In genomic region chrX:101390664-101391525, GRCh38 we compare ENCODE assay signal across 8 cellular contexts. TPM values are rescaled to one million over a fixed set of nuclear protein-coding genes. Genes with fewer than 3 reads are reported as not detected.
A peak's percentile ranks its signal among the peaks of the same experiment; 100 is the strongest.
DNase-seq lines count a peak whose midpoint lies in the region; ATAC-seq and TF ChIP-seq lines count a peak whose summit lies in the region.

TSS of gene RPL36A (plus strand) at chrX:101391011. CDS start at chrX:101391044, 33 bp downstream.

- H3K36me3 Mint-ChIP-seq in activated CD4-positive, alpha-beta T cell treated with anti-CD3 and anti-CD28 coated beads, Interleukin-2, amount 10 ng/mL, durations not matched to agents 24 days and 14 days (ENCODE audit: low read depth): peaks cover 41% of the 10 kb centered on the region

- H3K27ac Mint-ChIP-seq in activated CD4-positive, alpha-beta T cell treated with anti-CD3 and anti-CD28 coated beads, Interleukin-2, amount 10 ng/mL, durations not matched to agents 24 days and 14 days: peak within 1 kb of the TSS; percentile 98

- peak; percentile 60 for TF ChIP-seq CTCF in liver (IDR thresholded peaks at IDR 0.05; ENCODE audit: low read depth, low read length, missing input control)

- TF ChIP-seq RAD21 in liver (IDR thresholded peaks at IDR 0.05): peak; percentile 35 to 60

- peak within 1 kb of the TSS; percentile 56 to 73 (median 68) for H3K4me3 ChIP-seq in BLaER1 treated with 17β-estradiol and CSF1 and Interleukin-3, amounts not matched to agents 10 nM and 100 nM
- peak within 1 kb of the TSS; percentile 43 to 89 (median 57) for H3K4me3 ChIP-seq in liver (ENCODE audit: low read depth in 1 of 3, low read length in 3 of 3)

- intact Hi-C loops in activated CD4-positive, alpha-beta T cell treated with anti-CD3 and anti-CD28 coated beads, Interleukin-2, amount 10 ng/mL, durations not matched to agents 24 days and 14 days (cut with micrococcal nuclease): loop anchor here (1.0 to 5.0 kb wide), 3 partner anchors 16 to 569 kb away; partner anchors contain the start of genes CSTF2, GLA and TIMM8A

- H3K4me2 ChIP-seq in BLaER1 treated with 17β-estradiol and CSF1 and Interleukin-3, amounts not matched to agents 10 nM and 100 nM: peak within 1 kb of the TSS; percentile 69 to 84 (median 77)

- H3K36me3 ChIP-seq in BLaER1 treated with 17β-estradiol and CSF1 and Interleukin-3, amounts not matched to agents 10 nM and 100 nM: peaks cover 9 to 35% (median 26%) of the 10 kb centered on the region in 11 experiments; a peak in 20 of 22 replicates
- H3K36me3 ChIP-seq in liver (ENCODE audit: control insufficient read depth in 4 of 4, insufficient read depth in 3 of 4, low read depth in 1 of 4, low read length in 3 of 4): peaks cover 0 to 6% (median 4%) of the 10 kb centered on the region in 4 donors

- H3K4me1 Mint-ChIP-seq in activated CD4-positive, alpha-beta T cell treated with anti-CD3 and anti-CD28 coated beads, Interleukin-2, amount 10 ng/mL, durations not matched to agents 24 days and 14 days: peaks cover 10% of the 10 kb centered on the region

- H3K9me3 ChIP-seq in BLaER1 treated with 17β-estradiol and CSF1 and Interleukin-3, amounts not matched to agents 10 nM and 100 nM (replicated peaks in 1 of 11): peaks cover 0 to 7% (median 0%) of the 10 kb centered on the region in 11 experiments; a peak in 3 of 22 replicates
- H3K9me3 ChIP-seq in liver (ENCODE audit: control insufficient read depth in 4 of 4, low read length in 3 of 4): no peaks in the 10 kb centered on the region

- no peaks in the 10 kb centered on the region for H3K27me3 ChIP-seq in BLaER1 treated with 17β-estradiol and CSF1 and Interleukin-3, amounts not matched to agents 10 nM and 100 nM
- H3K27me3 ChIP-seq in liver (ENCODE audit: control insufficient read depth in 4 of 4, insufficient read depth in 4 of 4, low read length in 3 of 4): no peaks in the 10 kb centered on the region

- WGBS in liver: 1% methylated on average over 47 of the region's 47 CpGs

- peak; percentile 87 to 95 for DNase-seq in NCI-H526 (lab: John Stamatoyannopoulos, UW)
- DNase-seq in activated CD4-positive, alpha-beta T cell treated with anti-CD3 and anti-CD28 coated beads, Interleukin-2, amount 10 ng/mL, durations not matched to agents 24 days and 14 days: peak; percentile 94
- DNase-seq in dermis blood vessel endothelial cell: peak; percentile 91
- DNase-seq in stimulated activated CD4-positive, alpha-beta T cell treated with anti-CD3 and anti-CD28 coated beads, Interleukin-4, amount 100 ng/mL, for 24 hours: peak; percentile 86

- peaks cover 0 to 20% (median 0%) of the 10 kb centered on the region in 11 experiments; a peak in 5 of 22 replicates for H4K20me1 ChIP-seq in BLaER1 treated with 17β-estradiol and CSF1 and Interleukin-3, amounts not matched to agents 10 nM and 100 nM

- peak within 1 kb of the TSS; percentile 97 for H3K4me3 Mint-ChIP-seq in activated CD4-positive, alpha-beta T cell treated with anti-CD3 and anti-CD28 coated beads, Interleukin-2, amount 10 ng/mL, durations not matched to agents 24 days and 14 days

- no peaks in the 10 kb centered on the region for H3K27me3 Mint-ChIP-seq in activated CD4-positive, alpha-beta T cell treated with anti-CD3 and anti-CD28 coated beads, Interleukin-2, amount 10 ng/mL, durations not matched to agents 24 days and 14 days

- no peaks in the 10 kb centered on the region for H3K9me3 Mint-ChIP-seq in activated CD4-positive, alpha-beta T cell treated with anti-CD3 and anti-CD28 coated beads, Interleukin-2, amount 10 ng/mL, durations not matched to agents 24 days and 14 days

- H3K9ac ChIP-seq in BLaER1 treated with 17β-estradiol and CSF1 and Interleukin-3, amounts not matched to agents 10 nM and 100 nM: peak within 1 kb of the TSS; percentile 78 to 95 (median 90)
- peak within 1 kb of the TSS; percentile 28 to 51 for H3K9ac ChIP-seq in liver (ENCODE audit: low read depth in 1 of 2, low read length in 2 of 2)

- peaks cover 36 to 54% (median 45%) of the 10 kb centered on the region in 10 experiments for H3K4me1 ChIP-seq in BLaER1 treated with 17β-estradiol and CSF1 and Interleukin-3, amounts not matched to agents 10 nM and 100 nM
- peaks cover 0 to 5% (median 2%) of the 10 kb centered on the region in 4 donors for H3K4me1 ChIP-seq in liver (ENCODE audit: control insufficient read depth in 4 of 4, insufficient read depth in 4 of 4, low read length in 3 of 4)

- peak within 1 kb of the TSS; percentile 63 to 95 (median 91); a peak in 21 of 22 replicates for H3K27ac ChIP-seq in BLaER1 treated with 17β-estradiol and CSF1 and Interleukin-3, amounts not matched to agents 10 nM and 100 nM
- H3K27ac ChIP-seq in liver (ENCODE audit: low read depth in 1 of 2, low read length in 2 of 2): peak within 1 kb of the TSS in 1 of 2 donors; percentile 57

- ATAC-seq in GM19324 (IDR thresholded peaks at IDR 0.05; ENCODE audit: low FRiP score, unreplicated experiment) (peak; percentile 80), HG03469 (IDR thresholded peaks at IDR 0.05; ENCODE audit: unreplicated experiment) (peak; percentile 86)

TF ChIP-seq in liver, 16 proteins besides CTCF, POLR2A, EP300 and RAD21:
- TF ChIP-seq ATF3 (IDR thresholded peaks at IDR 0.05) (no peak), MAX (IDR thresholded peaks at IDR 0.05) (peak; percentile 54), FOXA1 (IDR thresholded peaks at IDR 0.05) (no peak), SP1 (IDR thresholded peaks at IDR 0.05) (peak; percentile 40), EGR1 (IDR thresholded peaks at IDR 0.05; ENCODE audit: low read depth in 2 of 2) (peak in 1 of 2 donors; percentile 36), TAF1 (conservative IDR thresholded peaks at IDR 0.05) (peak; percentile 97), GABPA (IDR thresholded peaks at IDR 0.05 in 1 of 2, conservative IDR thresholded peaks at IDR 0.05 in 1 of 2) (peak; percentile 44 to 87), HNF4G (IDR thresholded peaks at IDR 0.05) (no peak), RXRA (IDR thresholded peaks at IDR 0.05) (no peak), YY1 (IDR thresholded peaks at IDR 0.05) (peak; percentile 62), JUND (IDR thresholded peaks at IDR 0.05) (no peak), FOXA2 (IDR thresholded peaks at IDR 0.05) (no peak), REST (IDR thresholded peaks at IDR 0.05) (peak; percentile 87)

RNA-seq across cellular contexts. Expression of gene RPL36A, which starts in this region (rescaled TPM):
- total RNA-seq in activated CD4-positive, alpha-beta T cell treated with anti-CD3 and anti-CD28 coated beads, Interleukin-2, amount 10 ng/mL, durations not matched to agents 24 days and 14 days: 252 and 278 TPM in 2 replicates
- total RNA-seq in dermis blood vessel endothelial cell (660 and 938 TPM in 2 replicates), liver (100 to 1,000 TPM; 301 to 519 TPM)
- polyA plus RNA-seq in liver: 100 to 1,000 TPM; 123 to 458 TPM
